ENCODE assay signal across 8 cellular contexts in genomic region chr10:33134011-33134751, GRCh38.
DNase-seq lines count a peak whose midpoint lies in the region; ATAC-seq and TF ChIP-seq lines count a peak whose summit lies in the region.

No MANE protein-coding gene starts in this region.

- peak; percentile 26 for DNase-seq in GM12865 (ENCODE audit: low read depth)
- DNase-seq in T-helper 22 cell (ENCODE audit: low read depth), result peak; percentile 85
- peak; percentile 64 to 88 (median 76) for DNase-seq in body of pancreas
- peak; percentile 74 for DNase-seq in myocyte (ENCODE audit: low read depth)
- DNase-seq in tibial artery, result peak; percentile 71 to 83
- no peak for DNase-seq in inferior parietal cortex (ENCODE audit: extremely low spot score)
- DNase-seq in hepatic stellate cell (ENCODE audit: low spot score), result no peak

- peaks cover 15% of the 10 kb centered on the region for H3K4me1 ChIP-seq in body of pancreas
- peaks cover 0 to 16% (median 0%) of the 10 kb centered on the region in 4 donors for H3K4me1 ChIP-seq in tibial artery

- no peaks in the 10 kb centered on the region for H3K36me3 ChIP-seq in body of pancreas (replicated peaks in 1 of 2; ENCODE audit: insufficient read depth in 1 of 2, low read depth in 2 of 2)
- H3K36me3 ChIP-seq in tibial artery, result no peaks in the 10 kb centered on the region

- intact Hi-C loops in body of pancreas (cut with DNase I), result no loop called here
- intact Hi-C loops in tibial artery (cut with DNase I; ENCODE audit: low total_unique reads), result no loop called here

- ATAC-seq in HG02870 (IDR thresholded peaks at IDR 0.05; ENCODE audit: unreplicated experiment), result peak; percentile 43
- ATAC-seq in body of pancreas, result peak; percentile 93

- TF ChIP-seq CTCF in GM12865 (IDR thresholded peaks at IDR 0.05; ENCODE audit: insufficient read depth, low read depth, low read length, missing control alignments) (no peak), body of pancreas (IDR thresholded peaks at IDR 0.05) (no peak), tibial artery (IDR thresholded peaks at IDR 0.05) (no peak)

- WGBS in body of pancreas, 2 donors, result 56 to 64% methylated on average over 11 of the region's 11 CpGs

- peak overlapping the region; percentile 58 to 86 (median 82) for H3K27ac ChIP-seq in body of pancreas
- peak overlapping the region in 1 of 2 donors; percentile 11 for H3K27ac ChIP-seq in tibial artery

- H3K9me3 ChIP-seq in body of pancreas (no peaks in the 10 kb centered on the region), tibial artery (no peaks in the 10 kb centered on the region)

- TF ChIP-seq POLR2A in body of pancreas (IDR thresholded peaks at IDR 0.05), result peak in 2 of 3 donors; percentile 42 to 60

- H3K27me3 ChIP-seq in body of pancreas (no peaks in the 10 kb centered on the region), tibial artery (no peaks in the 10 kb centered on the region)

- no peak overlapping the region for H3K4me3 ChIP-seq in GM12865 (ENCODE audit: low read depth, low read length)
- no peak overlapping the region for H3K4me3 ChIP-seq in body of pancreas
- H3K4me3 ChIP-seq in tibial artery, result no peak overlapping the region

Comparison
In these comparisons a context has a peak if more than half of its experiments do, and no peak if none do; other contexts are left out.
1. DNase-seq: peak in GM12865 (single experiment), T-helper 22 cell (single experiment), body of pancreas (4 of 4), myocyte (single experiment) and tibial artery (2 of 2); none in inferior parietal cortex (single experiment) and hepatic stellate cell (single experiment).